In the genomic region with DNA sequence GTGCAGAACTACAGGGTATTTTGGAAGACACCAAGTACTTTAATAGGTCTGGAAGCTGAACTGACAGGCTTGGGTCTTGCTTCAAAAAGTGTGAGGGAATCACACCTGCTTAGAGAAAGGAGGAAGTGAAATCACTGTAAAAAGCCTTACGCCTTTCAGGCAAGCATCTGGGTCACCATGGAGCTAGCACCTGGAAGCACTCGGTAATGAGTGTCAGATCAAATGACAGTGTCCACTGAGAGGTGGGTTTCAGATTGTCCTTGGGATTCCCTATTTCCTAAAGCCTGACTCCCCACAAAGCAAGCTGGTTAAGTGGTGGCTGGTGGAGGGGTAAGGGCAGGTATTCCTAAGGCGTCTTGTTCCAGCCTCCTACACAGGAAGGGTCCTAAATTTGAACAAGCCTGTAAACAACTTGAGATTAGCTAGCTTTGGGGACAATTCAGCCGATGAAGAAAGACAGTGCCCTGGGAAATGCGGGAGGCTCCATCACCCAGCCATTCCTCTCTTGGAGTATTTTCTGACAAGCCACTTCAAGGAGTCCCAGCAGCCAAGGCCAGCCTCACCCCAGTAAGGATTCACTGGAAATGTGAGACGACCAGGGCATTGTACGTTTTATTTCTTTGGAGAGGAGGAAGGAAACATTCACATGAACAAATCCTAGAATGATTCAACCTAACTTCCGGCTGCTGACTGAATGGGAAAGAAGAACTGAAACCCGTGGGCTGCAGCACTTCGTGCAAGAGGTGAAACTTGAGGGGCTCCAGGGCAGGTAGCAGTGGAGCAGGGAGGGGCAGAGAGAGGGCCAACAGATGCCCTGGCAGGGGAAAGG, we compare ENCODE assay signal across 8 cellular contexts.
A peak's percentile ranks its signal among the peaks of the same experiment; 100 is the strongest.
DNase-seq lines count a peak whose midpoint lies in the region; ATAC-seq lines count a peak whose summit lies in the region.

No MANE protein-coding gene starts in this region.

- peak overlapping the region; percentile 79 for H3K27ac ChIP-seq in CD4-positive, CD25-positive, alpha-beta regulatory T cell (ENCODE audit: insufficient read depth, low read length, poor library complexity, severe bottlenecking)
- H3K27ac ChIP-seq in neuronal stem cell (replicated peaks; ENCODE audit: low read length) = no peak overlapping the region

- no peak overlapping the region for H3K18ac ChIP-seq in neuronal stem cell (ENCODE audit: low read length)

- H2AK5ac ChIP-seq in neuronal stem cell (ENCODE audit: low read depth, low read length) = no peak overlapping the region

- peaks cover 0 to 2% (median 0%) of the 10 kb centered on the region in 7 donors for H3K9me3 Mint-ChIP-seq in CD4-positive, CD25-positive, alpha-beta regulatory T cell
- no peaks in the 10 kb centered on the region for H3K9me3 Mint-ChIP-seq in natural killer cell treated with Interleukin-12 subunit alpha and Interleukin-12 subunit beta and Interleukin-15 and Interleukin-18, amount 100 ng/mL, for 72 hours

- H3K4me1 ChIP-seq in CD4-positive, CD25-positive, alpha-beta regulatory T cell (ENCODE audit: control insufficient read depth, insufficient read depth, low read length, poor library complexity, severe bottlenecking) = peaks cover 81% of the 10 kb centered on the region
- H3K4me1 ChIP-seq in neuronal stem cell (ENCODE audit: control insufficient read depth in 2 of 2, insufficient read depth in 1 of 2, low read depth in 1 of 2, low read length in 2 of 2) = peaks cover 0 to 18% of the 10 kb centered on the region in 2 donors

- no peak overlapping the region for H2BK12ac ChIP-seq in neuronal stem cell (ENCODE audit: low read length)

- no peaks in the 10 kb centered on the region for H3K27me3 Mint-ChIP-seq in CD4-positive, CD25-positive, alpha-beta regulatory T cell
- no peaks in the 10 kb centered on the region for H3K27me3 Mint-ChIP-seq in natural killer cell treated with Interleukin-12 subunit alpha and Interleukin-12 subunit beta and Interleukin-15 and Interleukin-18, amount 100 ng/mL, for 72 hours

- no peak overlapping the region for H4K8ac ChIP-seq in neuronal stem cell (ENCODE audit: low read depth, low read length)

- H3K14ac ChIP-seq in neuronal stem cell (ENCODE audit: low read length) = no peak overlapping the region

- H2BK15ac ChIP-seq in neuronal stem cell (ENCODE audit: low read length) = no peak overlapping the region

- no peak overlapping the region for H3K4me2 ChIP-seq in neuronal stem cell (ENCODE audit: insufficient read depth, low read length, poor library complexity, severe bottlenecking)

- H3K4me1 Mint-ChIP-seq in CD4-positive, CD25-positive, alpha-beta regulatory T cell = peaks cover 56 to 86% (median 63%) of the 10 kb centered on the region in 4 donors
- H3K4me1 Mint-ChIP-seq in natural killer cell treated with Interleukin-12 subunit alpha and Interleukin-12 subunit beta and Interleukin-15 and Interleukin-18, amount 100 ng/mL, for 72 hours (ENCODE audit: low read depth in 2 of 2) = peaks cover 61 to 84% of the 10 kb centered on the region in 2 donors

- H2BK5ac ChIP-seq in neuronal stem cell (ENCODE audit: low read length) = no peak overlapping the region

- WGBS in neuronal stem cell (ENCODE audit: extremely low coverage in 2 of 2, insufficient read length in 2 of 2, insufficient replicate concordance in 1 of 2), 2 donors = no CpG with 5 or more reads among the region's 10 CpGs

- H3K36me3 ChIP-seq in CD4-positive, CD25-positive, alpha-beta regulatory T cell (ENCODE audit: control insufficient read depth, insufficient read depth, low read length) = no peaks in the 10 kb centered on the region
- no peaks in the 10 kb centered on the region for H3K36me3 ChIP-seq in neuronal stem cell (replicated peaks in 1 of 2; ENCODE audit: control insufficient read depth in 2 of 2, insufficient read depth in 2 of 2, low read length in 2 of 2)

- H3K4me3 Mint-ChIP-seq in CD4-positive, CD25-positive, alpha-beta regulatory T cell = peak overlapping the region; percentile 91 to 93 (median 92)
- H3K4me3 Mint-ChIP-seq in natural killer cell treated with Interleukin-12 subunit alpha and Interleukin-12 subunit beta and Interleukin-15 and Interleukin-18, amount 100 ng/mL, for 72 hours = peak overlapping the region; percentile 88

- no peaks in the 10 kb centered on the region for H3K9me3 ChIP-seq in CD4-positive, CD25-positive, alpha-beta regulatory T cell (ENCODE audit: control insufficient read depth in 2 of 2, low read length in 2 of 2)
- no peaks in the 10 kb centered on the region for H3K9me3 ChIP-seq in neuronal stem cell (replicated peaks in 1 of 2; ENCODE audit: control insufficient read depth in 2 of 2, insufficient read depth in 1 of 2, low read depth in 1 of 2, low read length in 2 of 2)

- H3K4me3 ChIP-seq in CD4-positive, CD25-positive, alpha-beta regulatory T cell (ENCODE audit: low read depth, low read length) = peak overlapping the region; percentile 97
- H3K4me3 ChIP-seq in neuronal stem cell (ENCODE audit: low read length in 2 of 2) = no peak overlapping the region

- H2BK120ac ChIP-seq in neuronal stem cell (ENCODE audit: low read depth, low read length) = no peak overlapping the region

- no peaks in the 10 kb centered on the region for H3K79me1 ChIP-seq in neuronal stem cell (ENCODE audit: low read depth, low read length)

- H3K9ac ChIP-seq in neuronal stem cell (ENCODE audit: low read depth, low read length, poor library complexity) = no peak overlapping the region

- no peak for ATAC-seq in CD4-positive, CD25-positive, alpha-beta regulatory T cell (ENCODE audit: low read depth in 2 of 2)
- peak; percentile 54 for ATAC-seq in GM19328 (IDR thresholded peaks at IDR 0.05; ENCODE audit: unreplicated experiment)
- peak; percentile 70 for ATAC-seq in HG03280 (IDR thresholded peaks at IDR 0.05; ENCODE audit: unreplicated experiment)
- peak; percentile 49 to 54 for ATAC-seq in natural killer cell treated with Interleukin-12 subunit alpha and Interleukin-12 subunit beta and Interleukin-15 and Interleukin-18, amount 100 ng/mL, for 72 hours

- peak overlapping the region; percentile 95 to 97 (median 96) for H3K27ac Mint-ChIP-seq in CD4-positive, CD25-positive, alpha-beta regulatory T cell
- peak overlapping the region; percentile 63 to 84 for H3K27ac Mint-ChIP-seq in natural killer cell treated with Interleukin-12 subunit alpha and Interleukin-12 subunit beta and Interleukin-15 and Interleukin-18, amount 100 ng/mL, for 72 hours

- H2AFZ ChIP-seq in neuronal stem cell (ENCODE audit: low read length) = no peak overlapping the region

- H3K23ac ChIP-seq in neuronal stem cell (ENCODE audit: low read depth, low read length, poor library complexity) = no peak overlapping the region

- peak in 1 of 3 donors; percentile 64 for DNase-seq in CD4-positive, CD25-positive, alpha-beta regulatory T cell
- peak; percentile 72 for DNase-seq in SIG-M5 treated with dmso at 0.1 percent for 504 hours (lab: John Stamatoyannopoulos, UW; ENCODE audit: unreplicated experiment)
- no peak for DNase-seq in natural killer cell treated with Interleukin-12 subunit alpha and Interleukin-12 subunit beta and Interleukin-15 and Interleukin-18, amount 100 ng/mL, for 72 hours (ENCODE audit: low spot score)
- DNase-seq in superior temporal gyrus (ENCODE audit: extremely low spot score) = no peak
- no peak for DNase-seq in GOT3 (lab: John Stamatoyannopoulos, UW)
- no peak for DNase-seq in neuronal stem cell (ENCODE audit: low spot score)

- peaks cover 5% of the 10 kb centered on the region for H3K36me3 Mint-ChIP-seq in CD4-positive, CD25-positive, alpha-beta regulatory T cell
- no peaks in the 10 kb centered on the region for H3K36me3 Mint-ChIP-seq in natural killer cell treated with Interleukin-12 subunit alpha and Interleukin-12 subunit beta and Interleukin-15 and Interleukin-18, amount 100 ng/mL, for 72 hours

- no peaks in the 10 kb centered on the region for H3K27me3 ChIP-seq in CD4-positive, CD25-positive, alpha-beta regulatory T cell (ENCODE audit: control insufficient read depth, insufficient read depth, low read length)
- no peaks in the 10 kb centered on the region for H3K27me3 ChIP-seq in neuronal stem cell (ENCODE audit: control insufficient read depth in 3 of 3, insufficient read depth in 3 of 3, low read depth in 1 of 3, low read length in 3 of 3)

- no peak overlapping the region for H4K91ac ChIP-seq in neuronal stem cell (ENCODE audit: low read depth, low read length, poor library complexity)

- H3K4ac ChIP-seq in neuronal stem cell (ENCODE audit: low read length) = no peak overlapping the region

Comparison
In these comparisons a context has a peak if more than half of its experiments do, and no peak if none do; other contexts are left out.
1. ATAC-seq: peak in GM19328 (single experiment), HG03280 (single experiment) and natural killer cell treated with Interleukin-12 subunit alpha and Interleukin-12 subunit beta and Interleukin-15 and Interleukin-18, amount 100 ng/mL, for 72 hours (2 of 2); none in CD4-positive, CD25-positive, alpha-beta regulatory T cell (0 of 2).